Comparison of ENCODE assay signal across 7 cellular contexts in the genomic region with DNA sequence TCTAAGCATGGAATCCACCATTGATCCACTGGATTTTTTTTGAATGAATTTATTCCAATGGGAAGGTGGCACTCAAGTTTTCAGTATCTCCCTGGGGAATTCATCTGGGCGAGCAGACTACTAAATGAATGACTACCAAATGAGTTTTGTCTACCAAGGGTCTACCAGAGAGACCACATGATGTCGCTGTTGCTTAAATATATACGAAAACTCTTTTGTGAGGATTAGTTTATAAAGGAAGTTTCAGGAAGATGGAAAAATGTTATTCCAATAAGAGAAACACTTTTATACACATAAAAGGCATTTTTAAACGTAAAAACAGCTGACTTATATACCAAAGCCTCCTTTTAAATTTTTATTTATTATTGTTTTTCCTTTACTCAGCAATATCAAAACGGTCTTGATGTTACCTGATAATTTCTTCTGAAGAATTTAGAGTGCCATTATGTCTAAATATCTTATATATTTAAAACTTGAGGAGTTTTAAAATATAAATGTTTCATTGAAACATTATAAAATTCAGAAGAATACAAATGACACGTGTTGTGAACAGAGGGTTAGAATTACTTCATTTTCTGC.
DNase-seq lines count a peak whose midpoint lies in the region; ATAC-seq and TF ChIP-seq lines count a peak whose summit lies in the region.

No MANE protein-coding gene starts in this region.

- no peak overlapping the region for H3K9ac ChIP-seq in fibroblast of lung (ENCODE audit: insufficient read depth, low read length)

- H3K27ac ChIP-seq in RWPE1 (no peak overlapping the region), fibroblast of lung (ENCODE audit: insufficient read depth, low read length) (no peak overlapping the region)

- H3K4me3 Mint-ChIP-seq in natural killer cell treated with Interleukin-12 subunit alpha and Interleukin-12 subunit beta and Interleukin-15 and Interleukin-18, amount 100 ng/mL, for 72 hours: no peak overlapping the region

- CTCF ChIA-PET in RWPE1 (lab: Yijun Ruan, JAX): interaction anchor here (0.6 to 1.0 kb wide), 2 partner anchors 127 to 1374 kb away, joined by 3 to 4 read pairs; no protein-coding TSS in a partner anchor

- peaks cover 23 to 35% of the 10 kb centered on the region in 2 donors for H3K27me3 Mint-ChIP-seq in natural killer cell treated with Interleukin-12 subunit alpha and Interleukin-12 subunit beta and Interleukin-15 and Interleukin-18, amount 100 ng/mL, for 72 hours

- H2AFZ ChIP-seq in fibroblast of lung (ENCODE audit: low read length): no peak overlapping the region

- H3K27me3 ChIP-seq in fibroblast of lung (ENCODE audit: control insufficient read depth, insufficient read depth, low read length): peaks cover 6% of the 10 kb centered on the region

- H3K9me3 ChIP-seq in fibroblast of lung (ENCODE audit: control insufficient read depth, insufficient read depth, low read depth, low read length): no peaks in the 10 kb centered on the region

- no peaks in the 10 kb centered on the region for H3K36me3 Mint-ChIP-seq in natural killer cell treated with Interleukin-12 subunit alpha and Interleukin-12 subunit beta and Interleukin-15 and Interleukin-18, amount 100 ng/mL, for 72 hours

- H3K4me1 Mint-ChIP-seq in natural killer cell treated with Interleukin-12 subunit alpha and Interleukin-12 subunit beta and Interleukin-15 and Interleukin-18, amount 100 ng/mL, for 72 hours (ENCODE audit: low read depth in 2 of 2): no peaks in the 10 kb centered on the region

- H3K4me1 ChIP-seq in fibroblast of lung (ENCODE audit: control insufficient read depth, extremely low read depth, insufficient read depth, low read length): no peaks in the 10 kb centered on the region

- H3K4me2 ChIP-seq in fibroblast of lung (ENCODE audit: extremely low read depth, insufficient read depth, low read length): no peak overlapping the region

- no peaks in the 10 kb centered on the region for H3K79me2 ChIP-seq in fibroblast of lung (ENCODE audit: control insufficient read depth, insufficient read depth, low read length)

- no peak for ATAC-seq in natural killer cell treated with Interleukin-12 subunit alpha and Interleukin-12 subunit beta and Interleukin-15 and Interleukin-18, amount 100 ng/mL, for 72 hours

- H4K20me1 ChIP-seq in fibroblast of lung (ENCODE audit: control insufficient read depth, extremely low read depth, insufficient read depth, low read length): peaks cover 2% of the 10 kb centered on the region

- H3K27ac Mint-ChIP-seq in natural killer cell treated with Interleukin-12 subunit alpha and Interleukin-12 subunit beta and Interleukin-15 and Interleukin-18, amount 100 ng/mL, for 72 hours: no peak overlapping the region

- TF ChIP-seq CTCF in LNCAP (IDR thresholded peaks at IDR 0.05): peak; percentile 70
- TF ChIP-seq CTCF in RWPE1 (conservative IDR thresholded peaks at IDR 0.05; ENCODE audit: low read depth): peak; percentile 58
- peak; percentile 54 to 60 for TF ChIP-seq CTCF in fibroblast of lung (conservative IDR thresholded peaks at IDR 0.05 in 1 of 2, IDR thresholded peaks at IDR 0.05 in 1 of 2; ENCODE audit: low read depth in 1 of 2, low read length in 2 of 2)

- no peak overlapping the region for H3K4me3 ChIP-seq in fibroblast of lung (replicated peaks in 1 of 4; ENCODE audit: control extremely low read depth in 1 of 4, insufficient read depth in 1 of 4, low read depth in 3 of 4, low read length in 4 of 4)

- peak; percentile 62 for DNase-seq in GM03348 (ENCODE audit: low spot score)
- DNase-seq in RWPE1 (ENCODE audit: low spot score): peak; percentile 36
- peak; percentile 35 to 78 for DNase-seq in fibroblast of lung (ENCODE audit: low read depth in 2 of 2)
- peak; percentile 91 for DNase-seq in pons (ENCODE audit: low spot score)
- DNase-seq in natural killer cell treated with Interleukin-12 subunit alpha and Interleukin-12 subunit beta and Interleukin-15 and Interleukin-18, amount 100 ng/mL, for 72 hours (ENCODE audit: low spot score): no peak
- DNase-seq in T1000 (lab: John Stamatoyannopoulos, UW): no peak

- no peaks in the 10 kb centered on the region for H3K9me3 Mint-ChIP-seq in natural killer cell treated with Interleukin-12 subunit alpha and Interleukin-12 subunit beta and Interleukin-15 and Interleukin-18, amount 100 ng/mL, for 72 hours

- POLR2A ChIA-PET in RWPE1 (lab: Yijun Ruan, JAX; ENCODE audit: low non-redundant PET): no interaction called here

- H3K36me3 ChIP-seq in fibroblast of lung (ENCODE audit: control insufficient read depth, insufficient read depth, low read length): no peaks in the 10 kb centered on the region

Comparison
In these comparisons a context has a peak if more than half of its experiments do, and no peak if none do; other contexts are left out.
1. DNase-seq: peak in GM03348 (single experiment), RWPE1 (single experiment), fibroblast of lung (2 of 2) and pons (single experiment); none in natural killer cell treated with Interleukin-12 subunit alpha and Interleukin-12 subunit beta and Interleukin-15 and Interleukin-18, amount 100 ng/mL, for 72 hours (single experiment) and T1000 (single experiment).
2. Peak in every context shown above with its lines, with median percentiles within 50 percentile points of each other: CTCF ChIP-seq.